Comparison of ENCODE assay signal across 19 cellular contexts in the genomic region with DNA sequence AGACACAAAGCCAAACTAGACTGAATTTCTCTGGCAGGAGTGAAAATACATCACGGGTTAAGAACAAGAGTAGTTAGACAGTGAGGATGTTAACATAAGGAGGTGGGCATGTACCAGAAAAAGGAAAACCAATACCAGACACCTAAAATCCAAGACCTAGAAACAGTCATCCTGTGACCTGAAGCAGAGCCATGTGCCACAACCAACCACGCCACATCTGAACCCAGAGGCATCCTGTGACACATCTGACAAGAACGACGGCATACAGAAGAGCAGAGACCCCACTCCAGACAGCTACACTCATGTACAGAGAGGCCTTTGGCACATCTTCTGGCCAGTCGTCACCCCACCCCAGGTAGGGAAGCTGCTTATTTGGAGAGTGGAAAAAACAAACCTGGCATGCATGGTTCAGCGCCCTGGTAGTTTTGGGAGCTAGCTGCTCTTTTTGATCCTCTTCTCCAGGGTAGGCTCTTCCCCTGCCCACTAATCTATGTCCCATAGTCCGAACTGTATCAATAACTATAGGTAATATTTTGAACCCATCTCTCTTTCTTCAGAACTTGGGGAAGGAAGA.
DNase-seq lines count a peak whose midpoint lies in the region; ATAC-seq, FAIRE-seq and TF ChIP-seq lines count a peak whose summit lies in the region.
"Had no signal": no experiment of that assay in that cellular context is flagged by ENCODE, and none has a peak within 500 bp of the region (broad histone marks: within the 10 kb centered on the region; RNA-seq: fewer than 3 reads in every experiment).

No MANE protein-coding gene starts in this region.

- FAIRE-seq in D721Med (lab: Jason Lieb, UNC), result no peak
- FAIRE-seq: GM19239 had no signal

- intact Hi-C loops in CD8-positive, alpha-beta T cell (cut with DNase I, micrococcal nuclease), result loop anchor here in 1 of 2 experiments (10.0 kb wide), 1 partner anchor 335 kb away; no protein-coding TSS in a partner anchor

- ATAC-seq in CD4-positive, CD25-positive, alpha-beta regulatory T cell (ENCODE audit: low read depth in 2 of 2), result no peak
- ATAC-seq in CD8-positive, alpha-beta T cell, result peak; percentile 57
- ATAC-seq in activated T-helper 17 cell treated with anti-CD3 and anti-CD28 coated beads, Interleukin-2, amount 50 U/mL, for 72 hours (replicated peaks), result peak; percentile 81
- no peak for ATAC-seq in naive B cell (ENCODE audit: low read depth in 2 of 2)
- ATAC-seq: body of pancreas had no signal

- H3K36me3 Mint-ChIP-seq in CD4-positive, CD25-positive, alpha-beta regulatory T cell, result peaks cover 39% of the 10 kb centered on the region
- H3K36me3 Mint-ChIP-seq in CD8-positive, alpha-beta T cell, result peaks cover 54% of the 10 kb centered on the region
- H3K36me3 Mint-ChIP-seq in activated T-helper 17 cell treated with anti-CD3 and anti-CD28 coated beads, Interleukin-2, amount 50 U/mL, for 72 hours (ENCODE audit: low read depth), result peaks cover 73% of the 10 kb centered on the region
- peaks cover 17 to 20% of the 10 kb centered on the region in 2 donors for H3K36me3 Mint-ChIP-seq in naive B cell
- H3K36me3 Mint-ChIP-seq in nephron progenitor cell (ENCODE audit: low read depth), result peaks cover 86% of the 10 kb centered on the region

- CTCF ChIA-PET in CD8-positive, alpha-beta T cell (lab: Charles Lee), result no interaction called here

- no peak for DNase-seq in CD4-positive, CD25-positive, alpha-beta regulatory T cell
- DNase-seq in CD8-positive, alpha-beta T cell, result no peak
- no peak for DNase-seq in naive B cell
- no peak for DNase-seq in COLO668 (lab: John Stamatoyannopoulos, UW; ENCODE audit: unreplicated experiment)
- no peak for DNase-seq in GF-D8 (lab: John Stamatoyannopoulos, UW)
- no peak for DNase-seq in nephron progenitor cell
- DNase-seq in D721Med (ENCODE audit: insufficient read length, low spot score), result no peak
- DNase-seq: activated CD4-positive, CD25-positive, alpha-beta regulatory T cell; body of pancreas; dermis blood vessel endothelial cell; HCEC 1CT; mammary epithelial cell; NCI-H187; NCI-H510A; sigmoid colon had no signal

- peak overlapping the region; percentile 34 to 72 (median 52) for H3K27ac Mint-ChIP-seq in CD4-positive, CD25-positive, alpha-beta regulatory T cell
- H3K27ac Mint-ChIP-seq in CD8-positive, alpha-beta T cell, result peak overlapping the region; percentile 53
- H3K27ac Mint-ChIP-seq in activated T-helper 17 cell treated with anti-CD3 and anti-CD28 coated beads, Interleukin-2, amount 50 U/mL, for 72 hours, result peak overlapping the region; percentile 56
- peak overlapping the region in 4 of 6 donors; percentile 27 to 72 (median 42) for H3K27ac Mint-ChIP-seq in naive B cell
- no peak overlapping the region for H3K27ac Mint-ChIP-seq in nephron progenitor cell
- H3K27ac Mint-ChIP-seq: type B pancreatic cell had no signal

- H3K9me3 Mint-ChIP-seq in CD4-positive, CD25-positive, alpha-beta regulatory T cell, result no peaks in the 10 kb centered on the region
- no peaks in the 10 kb centered on the region for H3K9me3 Mint-ChIP-seq in CD8-positive, alpha-beta T cell
- no peaks in the 10 kb centered on the region for H3K9me3 Mint-ChIP-seq in activated T-helper 17 cell treated with anti-CD3 and anti-CD28 coated beads, Interleukin-2, amount 50 U/mL, for 72 hours
- H3K9me3 Mint-ChIP-seq in naive B cell (no peaks in the 10 kb centered on the region), nephron progenitor cell (peaks cover 6% of the 10 kb centered on the region)

- H3K27ac ChIP-seq in CD4-positive, CD25-positive, alpha-beta regulatory T cell (ENCODE audit: insufficient read depth, low read length, poor library complexity, severe bottlenecking), result no peak overlapping the region
- H3K27ac ChIP-seq in CD8-positive, alpha-beta T cell (ENCODE audit: low read depth, low read length), result no peak overlapping the region
- H3K27ac ChIP-seq: BLaER1 had no signal

- POLR2A ChIA-PET in CD8-positive, alpha-beta T cell (lab: Charles Lee), result no interaction called here

- H3K4me1 ChIP-seq in CD4-positive, CD25-positive, alpha-beta regulatory T cell (ENCODE audit: control insufficient read depth, insufficient read depth, low read length, poor library complexity, severe bottlenecking), result peaks cover 11% of the 10 kb centered on the region
- peaks cover 9% of the 10 kb centered on the region for H3K4me1 ChIP-seq in CD8-positive, alpha-beta T cell (ENCODE audit: insufficient read depth, low read length)

- no peaks in the 10 kb centered on the region for H3K9me3 ChIP-seq in CD4-positive, CD25-positive, alpha-beta regulatory T cell (ENCODE audit: control insufficient read depth in 2 of 2, low read length in 2 of 2)
- H3K9me3 ChIP-seq in CD8-positive, alpha-beta T cell (ENCODE audit: low read length), result no peaks in the 10 kb centered on the region
- H3K9me3 ChIP-seq: BLaER1, body of pancreas, sigmoid colon had no signal

- no peak for TF ChIP-seq CTCF in CD8-positive, alpha-beta T cell (IDR thresholded peaks at IDR 0.05)
- TF ChIP-seq CTCF in nephron progenitor cell (IDR thresholded peaks at IDR 0.05) (no peak), D721Med (IDR thresholded peaks at IDR 0.05; ENCODE audit: insufficient read depth, missing control alignments) (no peak)

- H3K4me1 Mint-ChIP-seq in CD4-positive, CD25-positive, alpha-beta regulatory T cell, result peaks cover 42 to 82% (median 63%) of the 10 kb centered on the region in 4 donors
- peaks cover 74% of the 10 kb centered on the region for H3K4me1 Mint-ChIP-seq in CD8-positive, alpha-beta T cell (ENCODE audit: low read depth)
- peaks cover 69% of the 10 kb centered on the region for H3K4me1 Mint-ChIP-seq in activated T-helper 17 cell treated with anti-CD3 and anti-CD28 coated beads, Interleukin-2, amount 50 U/mL, for 72 hours
- H3K4me1 Mint-ChIP-seq in naive B cell (peaks cover 64 to 84% (median 82%) of the 10 kb centered on the region in 3 donors), nephron progenitor cell (peaks cover 70% of the 10 kb centered on the region)

- no peak overlapping the region for H3K4me3 Mint-ChIP-seq in CD4-positive, CD25-positive, alpha-beta regulatory T cell
- no peak overlapping the region for H3K4me3 Mint-ChIP-seq in CD8-positive, alpha-beta T cell
- H3K4me3 Mint-ChIP-seq in activated T-helper 17 cell treated with anti-CD3 and anti-CD28 coated beads, Interleukin-2, amount 50 U/mL, for 72 hours, result peak overlapping the region; percentile 48
- H3K4me3 Mint-ChIP-seq in naive B cell, result no peak overlapping the region
- H3K4me3 Mint-ChIP-seq in nephron progenitor cell, result no peak overlapping the region
- H3K4me3 Mint-ChIP-seq: type B pancreatic cell had no signal

- no peaks in the 10 kb centered on the region for H3K27me3 Mint-ChIP-seq in CD4-positive, CD25-positive, alpha-beta regulatory T cell
- no peaks in the 10 kb centered on the region for H3K27me3 Mint-ChIP-seq in CD8-positive, alpha-beta T cell (ENCODE audit: low read depth)
- no peaks in the 10 kb centered on the region for H3K27me3 Mint-ChIP-seq in activated T-helper 17 cell treated with anti-CD3 and anti-CD28 coated beads, Interleukin-2, amount 50 U/mL, for 72 hours
- H3K27me3 Mint-ChIP-seq in naive B cell (no peaks in the 10 kb centered on the region), nephron progenitor cell (ENCODE audit: low read depth, poor library complexity) (no peaks in the 10 kb centered on the region)
- H3K27me3 Mint-ChIP-seq: type B pancreatic cell had no signal

- no peak overlapping the region for H3K4me3 ChIP-seq in CD4-positive, CD25-positive, alpha-beta regulatory T cell (ENCODE audit: low read depth, low read length)
- no peak overlapping the region for H3K4me3 ChIP-seq in CD8-positive, alpha-beta T cell (ENCODE audit: low read depth, low read length)
- H3K4me3 ChIP-seq: BLaER1, body of pancreas, sigmoid colon had no signal

- H3K27me3 ChIP-seq in CD4-positive, CD25-positive, alpha-beta regulatory T cell (ENCODE audit: control insufficient read depth, insufficient read depth, low read length), result no peaks in the 10 kb centered on the region
- no peaks in the 10 kb centered on the region for H3K27me3 ChIP-seq in CD8-positive, alpha-beta T cell (ENCODE audit: insufficient read depth, low read length)
- H3K27me3 ChIP-seq: BLaER1, body of pancreas, sigmoid colon had no signal

- peaks cover 39% of the 10 kb centered on the region for H3K36me3 ChIP-seq in CD4-positive, CD25-positive, alpha-beta regulatory T cell (ENCODE audit: control insufficient read depth, insufficient read depth, low read length)
- H3K36me3 ChIP-seq in CD8-positive, alpha-beta T cell (ENCODE audit: insufficient read depth, low read length), result no peaks in the 10 kb centered on the region

Comparison
In these comparisons a context has a peak if more than half of its experiments do, and no peak if none do; other contexts are left out.
1. ATAC-seq: peak in CD8-positive, alpha-beta T cell (single experiment) and activated T-helper 17 cell treated with anti-CD3 and anti-CD28 coated beads, Interleukin-2, amount 50 U/mL, for 72 hours (single experiment); none in CD4-positive, CD25-positive, alpha-beta regulatory T cell (0 of 2) and naive B cell (0 of 2).